In the genomic region with DNA sequence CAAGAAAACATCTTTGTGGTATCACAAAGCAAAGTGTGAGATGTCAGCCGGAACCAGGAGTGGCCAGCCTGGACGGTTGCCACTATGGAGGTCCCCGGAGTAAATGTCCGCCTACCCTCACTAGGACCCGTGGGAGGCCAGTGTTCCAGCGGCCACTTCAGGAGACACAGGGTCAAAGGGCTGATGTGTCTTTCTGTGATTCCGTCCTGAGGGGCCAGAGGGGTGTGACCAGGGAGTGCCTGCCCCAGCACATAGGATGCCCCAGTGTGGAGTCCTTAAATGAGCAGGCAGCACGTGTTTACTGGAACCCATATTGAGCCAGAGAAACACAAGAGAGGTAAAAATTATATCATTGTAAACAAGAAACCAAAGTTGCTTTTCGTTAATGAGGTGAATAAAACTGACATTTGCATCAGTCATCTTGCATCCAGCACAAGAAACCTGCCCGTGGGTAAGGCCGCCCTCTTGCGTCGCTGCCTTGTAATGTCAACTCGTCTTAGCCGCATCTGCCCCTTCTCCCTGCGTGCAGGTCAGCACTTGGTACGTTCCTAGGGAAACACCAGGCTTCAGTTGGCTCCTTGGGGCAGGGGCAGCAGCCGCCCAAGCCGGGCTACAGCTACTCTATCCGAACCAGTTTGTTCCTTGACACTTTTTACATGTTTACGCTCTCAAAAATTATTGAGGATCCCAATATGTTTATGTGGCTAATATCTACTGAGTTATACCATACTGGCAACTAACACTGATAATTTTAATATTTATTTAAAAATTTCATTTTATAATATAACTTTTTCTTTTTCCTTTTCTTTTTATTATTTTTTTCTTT, we compare ENCODE assay signal across 8 cellular contexts. TPM values are rescaled to one million over a fixed set of nuclear protein-coding genes. Genes with fewer than 3 reads are reported as not detected.
A peak's percentile ranks its signal among the peaks of the same experiment; 100 is the strongest.
DNase-seq lines count a peak whose midpoint lies in the region; ATAC-seq lines count a peak whose summit lies in the region.

No MANE protein-coding gene starts in this region.

- no peak overlapping the region for H3K4me3 Mint-ChIP-seq in central memory CD8-positive, alpha-beta T cell

- intact Hi-C loops in left colon (cut with DNase I, micrococcal nuclease) = loop anchor here (5.0 to 10.0 kb wide), 3 partner anchors 81 to 141 kb away; a partner anchor contains a TSS

- H3K27ac Mint-ChIP-seq in central memory CD8-positive, alpha-beta T cell (ENCODE audit: low read depth) = no peak overlapping the region

- no peaks in the 10 kb centered on the region for H3K36me3 Mint-ChIP-seq in central memory CD8-positive, alpha-beta T cell (ENCODE audit: insufficient read depth)

- H3K4me1 Mint-ChIP-seq in central memory CD8-positive, alpha-beta T cell = no peaks in the 10 kb centered on the region

- ATAC-seq in GM19043 (IDR thresholded peaks at IDR 0.05; ENCODE audit: low read depth, unreplicated experiment) (peak; percentile 92), HG03280 (IDR thresholded peaks at IDR 0.05; ENCODE audit: unreplicated experiment) (peak; percentile 96), left colon (peak; percentile 89)
- ATAC-seq in central memory CD8-positive, alpha-beta T cell (replicated peaks; ENCODE audit: extremely low read depth, poor library complexity, severe bottlenecking) = peak; percentile 68

- DNase-seq in AML-193 (lab: John Stamatoyannopoulos, UW) = peak; percentile 64 to 71
- peak; percentile 82 for DNase-seq in NCI-H345 treated with DMSO at 0.1 percent for 48 hours (lab: John Stamatoyannopoulos, UW; ENCODE audit: unreplicated experiment)
- DNase-seq in activated CD4-positive, CD25-positive, alpha-beta regulatory T cell treated with anti-CD3 and anti-CD28 coated beads, Interleukin-2, amount 50 U/mL, for 16 hours (ENCODE audit: low read depth, low spot score) = peak; percentile 47
- DNase-seq in central memory CD8-positive, alpha-beta T cell (ENCODE audit: low spot score in 2 of 2) = peak; percentile 57 to 61
- peak; percentile 74 to 84 for DNase-seq in left colon
- DNase-seq in stimulated activated CD4-positive, alpha-beta T cell treated with anti-CD3 and anti-CD28 coated beads, Interleukin-2, amount 100 ng/mL, for 48 hours = peak; percentile 67 to 69

- H3K9me3 Mint-ChIP-seq in central memory CD8-positive, alpha-beta T cell = no peaks in the 10 kb centered on the region

- peaks cover 25% of the 10 kb centered on the region for H3K27me3 Mint-ChIP-seq in central memory CD8-positive, alpha-beta T cell

RNA-seq across cellular contexts. Expression of a gene that starts 46.7 kb away (rescaled TPM):
- 100 to 1,000 TPM; 151 to 168 TPM for total RNA-seq in left colon

Comparison
In these comparisons a context has a peak if more than half of its experiments do, and no peak if none do; other contexts are left out.
1. Peak in every context shown above with its lines: DNase-seq and ATAC-seq.